Comparison of ENCODE assay signal across 23 cellular contexts in genomic region chr2:55842009-55842408, GRCh38.
DNase-seq lines count a peak whose midpoint lies in the region; ATAC-seq, FAIRE-seq and TF ChIP-seq lines count a peak whose summit lies in the region.
"Had no signal": no experiment of that assay in that cellular context is flagged by ENCODE, and none has a peak within 500 bp of the region (broad histone marks: within the 10 kb centered on the region; RNA-seq: fewer than 3 reads in every experiment).

No MANE protein-coding gene starts in this region.

- FAIRE-seq in H1 (lab: Jason Lieb, UNC) = no peak
- FAIRE-seq: H54, RCC 7860 had no signal

- H3K27me3 ChIP-seq in H1 (replicated peaks in 1 of 4; ENCODE audit: control insufficient read depth in 3 of 4, extremely low read depth in 1 of 4, insufficient read depth in 3 of 4, low read length in 3 of 4) (no peaks in the 10 kb centered on the region), mucosa of stomach (ENCODE audit: control insufficient read depth, insufficient read depth, low read length) (no peaks in the 10 kb centered on the region), right atrium auricular region (no peaks in the 10 kb centered on the region), tibial artery (no peaks in the 10 kb centered on the region)
- H3K27me3 ChIP-seq: cardiac muscle cell, foreskin keratinocyte, MG63, vagina had no signal

- H3K4me3 ChIP-seq in H1 (ENCODE audit: extremely low read depth in 1 of 4, insufficient read depth in 2 of 4, low read depth in 3 of 4, low read length in 4 of 4) = no peak overlapping the region
- peak overlapping the region; percentile 0 for H3K4me3 ChIP-seq in mucosa of stomach (ENCODE audit: low read length)
- H3K4me3 ChIP-seq in right atrium auricular region = no peak overlapping the region
- no peak overlapping the region for H3K4me3 ChIP-seq in tibial artery
- H3K4me3 ChIP-seq: cardiac muscle cell, MG63, vagina had no signal

- H3K27ac Mint-ChIP-seq in T-cell = no peak overlapping the region
- H3K27ac Mint-ChIP-seq: activated CD8-positive, alpha-beta T cell treated with anti-CD3 and anti-CD28 coated beads, Interleukin-2, amount 10 ng/mL, durations not matched to agents 7 days and 5 days; activated naive CD8-positive, alpha-beta T cell treated with anti-CD3 and anti-CD28 coated beads, Interleukin-2, amount 10 ng/mL, durations not matched to agents 7 days and 5 days; natural killer cell treated with Interleukin-12 subunit alpha and Interleukin-12 subunit beta and Interleukin-15 and Interleukin-18, amount 100 ng/mL, for 72 hours; stimulated activated naive CD8-positive, alpha-beta T cell treated with anti-CD3 and anti-CD28 coated beads, Interleukin-15, amount 100 ng/mL, for 72 hours had no signal

- H3K23me2 ChIP-seq in H1 (ENCODE audit: low read depth, low read length) = no peaks in the 10 kb centered on the region

- POLR2A ChIA-PET in H1 (lab: Charles Lee; ENCODE audit: partially characterized antibody) = no interaction called here
- POLR2A ChIA-PET in T-cell (lab: Charles Lee) = no interaction called here

- no peak overlapping the region for H4K5ac ChIP-seq in H1 (ENCODE audit: insufficient read length, low read depth, low read length)

- H3K4ac ChIP-seq in H1 (replicated peaks; ENCODE audit: insufficient read length, low read depth, low read length) = no peak overlapping the region

- no peak for TF ChIP-seq EP300 in H1 (IDR thresholded peaks at IDR 0.05; ENCODE audit: borderline replicate concordance in 1 of 2, low read depth in 2 of 2, low read length in 2 of 2)

- H2BK12ac ChIP-seq in H1 (ENCODE audit: low read depth, low read length) = no peak overlapping the region

- H2BK15ac ChIP-seq in H1 (ENCODE audit: low read length) = no peak overlapping the region

- CTCF ChIA-PET in H1 (lab: Charles Lee; ENCODE audit: partially characterized antibody) = no interaction called here
- CTCF ChIA-PET in T-cell (lab: Charles Lee) = no interaction called here

- no peaks in the 10 kb centered on the region for H3K4me1 Mint-ChIP-seq in T-cell
- H3K4me1 Mint-ChIP-seq: activated naive CD8-positive, alpha-beta T cell treated with anti-CD3 and anti-CD28 coated beads, Interleukin-2, amount 10 ng/mL, durations not matched to agents 7 days and 5 days; stimulated activated naive CD8-positive, alpha-beta T cell treated with anti-CD3 and anti-CD28 coated beads, Interleukin-15, amount 100 ng/mL, for 72 hours had no signal

- no peak overlapping the region for H3K23ac ChIP-seq in H1 (ENCODE audit: insufficient read length)

- no peak overlapping the region for H3K4me3 Mint-ChIP-seq in T-cell
- H3K4me3 Mint-ChIP-seq: activated CD8-positive, alpha-beta T cell treated with anti-CD3 and anti-CD28 coated beads, Interleukin-2, amount 10 ng/mL, durations not matched to agents 7 days and 5 days; activated naive CD8-positive, alpha-beta T cell treated with anti-CD3 and anti-CD28 coated beads, Interleukin-2, amount 10 ng/mL, durations not matched to agents 7 days and 5 days; natural killer cell treated with Interleukin-12 subunit alpha and Interleukin-12 subunit beta and Interleukin-15 and Interleukin-18, amount 100 ng/mL, for 72 hours; stimulated activated naive CD8-positive, alpha-beta T cell treated with anti-CD3 and anti-CD28 coated beads, Interleukin-15, amount 100 ng/mL, for 72 hours had no signal

- no peak overlapping the region for H4K91ac ChIP-seq in H1 (replicated peaks; ENCODE audit: insufficient read length, low read length)

- H3K36me3 Mint-ChIP-seq in T-cell = no peaks in the 10 kb centered on the region
- H3K36me3 Mint-ChIP-seq: activated naive CD8-positive, alpha-beta T cell treated with anti-CD3 and anti-CD28 coated beads, Interleukin-2, amount 10 ng/mL, durations not matched to agents 7 days and 5 days; natural killer cell treated with Interleukin-12 subunit alpha and Interleukin-12 subunit beta and Interleukin-15 and Interleukin-18, amount 100 ng/mL, for 72 hours had no signal

- peaks cover 0 to 3% (median 0%) of the 10 kb centered on the region in 3 donors for H3K9me3 Mint-ChIP-seq in T-cell
- H3K9me3 Mint-ChIP-seq: activated naive CD8-positive, alpha-beta T cell treated with anti-CD3 and anti-CD28 coated beads, Interleukin-2, amount 10 ng/mL, durations not matched to agents 7 days and 5 days; stimulated activated naive CD8-positive, alpha-beta T cell treated with anti-CD3 and anti-CD28 coated beads, Interleukin-15, amount 100 ng/mL, for 72 hours had no signal

- H3K79me1 ChIP-seq in H1 (ENCODE audit: low read depth, low read length) = no peaks in the 10 kb centered on the region

- H3K9me3 ChIP-seq in H1 (ENCODE audit: insufficient read depth in 2 of 2, low read depth in 1 of 2, low read length in 1 of 2) (no peaks in the 10 kb centered on the region), mucosa of stomach (ENCODE audit: control insufficient read depth, low read length) (no peaks in the 10 kb centered on the region), right atrium auricular region (no peaks in the 10 kb centered on the region), tibial artery (no peaks in the 10 kb centered on the region)
- H3K9me3 ChIP-seq: Caco-2, MG63, vagina had no signal

- no peak overlapping the region for H3K14ac ChIP-seq in H1 (ENCODE audit: insufficient read length)

- H3K4me2 ChIP-seq in H1 (ENCODE audit: insufficient read depth in 1 of 2, low read depth in 2 of 2, low read length in 2 of 2) = no peak overlapping the region

- H2BK120ac ChIP-seq in H1 (replicated peaks; ENCODE audit: low read depth, low read length) = no peak overlapping the region

- intact Hi-C loops in tibial artery (cut with DNase I; ENCODE audit: low total_unique reads) = no loop called here

- H3K4me1 ChIP-seq in H1 (replicated peaks in 1 of 4; ENCODE audit: control insufficient read depth in 3 of 4, insufficient read depth in 4 of 4, low read length in 3 of 4) (peaks cover 3 to 12% (median 9%) of the 10 kb centered on the region in 4 experiments), mucosa of stomach (ENCODE audit: control insufficient read depth, insufficient read depth, low read length) (peaks cover 56% of the 10 kb centered on the region), right atrium auricular region (peaks cover 0 to 10% of the 10 kb centered on the region in 2 donors), tibial artery (peaks cover 0 to 46% (median 3%) of the 10 kb centered on the region in 4 donors)

- no peak overlapping the region for H2AK5ac ChIP-seq in H1 (ENCODE audit: low read depth, low read length)

- H3K9ac ChIP-seq in H1 (replicated peaks in 1 of 4; ENCODE audit: extremely low read depth in 1 of 4, low read depth in 3 of 4, low read length in 3 of 4) = no peak overlapping the region
- no peak overlapping the region for H3K9ac ChIP-seq in mucosa of stomach (ENCODE audit: low read length)

- no peak overlapping the region for H2AFZ ChIP-seq in H1 (ENCODE audit: low read length)

- no peak for TF ChIP-seq POLR2A in H1 (IDR thresholded peaks at IDR 0.05; ENCODE audit: control extremely low read depth in 1 of 2, low read depth in 2 of 2, low read length in 2 of 2)

- ATAC-seq in HG02870 (IDR thresholded peaks at IDR 0.05; ENCODE audit: unreplicated experiment) (no peak), T-cell (replicated peaks in 1 of 4) (no peak)
- ATAC-seq: activated CD8-positive, alpha-beta T cell treated with anti-CD3 and anti-CD28 coated beads, Interleukin-2, amount 10 ng/mL, durations not matched to agents 7 days and 5 days; foreskin keratinocyte; natural killer cell treated with Interleukin-12 subunit alpha and Interleukin-12 subunit beta and Interleukin-15 and Interleukin-18, amount 100 ng/mL, for 72 hours; stimulated activated naive CD8-positive, alpha-beta T cell treated with anti-CD3 and anti-CD28 coated beads, Interleukin-15, amount 100 ng/mL, for 72 hours had no signal

- peak overlapping the region; percentile 24; the same call in 1 of the 2 replicates for H3K18ac ChIP-seq in H1 (ENCODE audit: extremely low read depth, low read length)

- no peaks in the 10 kb centered on the region for H3K79me2 ChIP-seq in H1 (ENCODE audit: control insufficient read depth in 1 of 2, insufficient read depth in 2 of 2, low read length in 2 of 2)

- H3K56ac ChIP-seq in H1 (replicated peaks; ENCODE audit: insufficient read length, low read depth, low read length) = no peak overlapping the region

- no peak overlapping the region for H4K8ac ChIP-seq in H1 (ENCODE audit: extremely low read depth, insufficient read depth, low read length)

- H3K27ac ChIP-seq in H1 (ENCODE audit: low read depth, low read length) = no peak overlapping the region
- H3K27ac ChIP-seq in right atrium auricular region = no peak overlapping the region
- H3K27ac ChIP-seq in tibial artery = no peak overlapping the region
- H3K27ac ChIP-seq: cardiac muscle cell, VCaP had no signal

- no peak for TF ChIP-seq RAD21 in H1 (IDR thresholded peaks at IDR 0.05 in 1 of 2, conservative IDR thresholded peaks at IDR 0.05 in 1 of 2; ENCODE audit: low read depth in 2 of 2, low read length in 2 of 2)

- 94% methylated on average over 2 of the region's 2 CpGs; no CpG with 5 or more reads in 1 of the 2 experiments for WGBS in H1 (ENCODE audit: extremely low coverage in 1 of 2, insufficient coverage in 1 of 2, insufficient read length in 1 of 2, insufficient replicate concordance in 2 of 2, low coverage in 1 of 2, low lambda C conversion rate in 2 of 2, missing lambda C conversion rate in 1 of 2), 2 experiments

- H3K27me3 Mint-ChIP-seq in T-cell = no peaks in the 10 kb centered on the region
- H3K27me3 Mint-ChIP-seq: activated naive CD8-positive, alpha-beta T cell treated with anti-CD3 and anti-CD28 coated beads, Interleukin-2, amount 10 ng/mL, durations not matched to agents 7 days and 5 days; natural killer cell treated with Interleukin-12 subunit alpha and Interleukin-12 subunit beta and Interleukin-15 and Interleukin-18, amount 100 ng/mL, for 72 hours; stimulated activated naive CD8-positive, alpha-beta T cell treated with anti-CD3 and anti-CD28 coated beads, Interleukin-15, amount 100 ng/mL, for 72 hours had no signal

- no peaks in the 10 kb centered on the region for H4K20me1 ChIP-seq in H1 (replicated peaks in 1 of 2; ENCODE audit: control insufficient read depth in 1 of 2, insufficient read depth in 2 of 2, low read length in 2 of 2)

- no peak overlapping the region for H2BK5ac ChIP-seq in H1 (ENCODE audit: low read depth, low read length)

- DNase-seq in DMS53 (lab: John Stamatoyannopoulos, UW) (peak; percentile 88), M059J (ENCODE audit: low read depth) (peak; percentile 86), H1 (ENCODE audit: low read depth in 1 of 2, low spot score in 2 of 2) (no peak), right atrium auricular region (ENCODE audit: low spot score) (no peak), tibial artery (no peak), T-cell (no peak)
- DNase-seq: activated CD8-positive, alpha-beta T cell treated with anti-CD3 and anti-CD28 coated beads, Interleukin-2, amount 10 ng/mL, durations not matched to agents 7 days and 5 days; activated naive CD8-positive, alpha-beta T cell treated with anti-CD3 and anti-CD28 coated beads, Interleukin-2, amount 10 ng/mL, durations not matched to agents 7 days and 5 days; effector CD4-positive, alpha-beta T cell; foreskin keratinocyte; MG63; NCI-H2081; NCI-H748 treated with DMSO at 0.1 percent for 48 hours; stimulated activated naive CD8-positive, alpha-beta T cell treated with anti-CD3 and anti-CD28 coated beads, Interleukin-15, amount 100 ng/mL, for 72 hours had no signal

- no peak for TF ChIP-seq CTCF in H1 (IDR thresholded peaks at IDR 0.05; ENCODE audit: control extremely low read depth in 1 of 3, insufficient read depth in 1 of 3, low read depth in 1 of 3, low read length in 3 of 3)
- TF ChIP-seq CTCF in right atrium auricular region (IDR thresholded peaks at IDR 0.05) = no peak
- TF ChIP-seq CTCF in tibial artery (IDR thresholded peaks at IDR 0.05) = no peak

- no peaks in the 10 kb centered on the region for H3K36me3 ChIP-seq in H1 (ENCODE audit: control insufficient read depth in 2 of 4, insufficient read depth in 4 of 4, low read length in 3 of 4)
- H3K36me3 ChIP-seq in mucosa of stomach (ENCODE audit: control insufficient read depth, insufficient read depth, low read length) = no peaks in the 10 kb centered on the region
- H3K36me3 ChIP-seq in right atrium auricular region = no peaks in the 10 kb centered on the region
- H3K36me3 ChIP-seq in tibial artery = no peaks in the 10 kb centered on the region
- H3K36me3 ChIP-seq: cardiac muscle cell, MG63, vagina had no signal

- no peak overlapping the region for H2BK20ac ChIP-seq in H1 (ENCODE audit: low read length)

Comparison
In these comparisons a context has a peak if more than half of its experiments do, and no peak if none do; other contexts are left out.
1. DNase-seq: peak in DMS53 (single experiment) and M059J (single experiment); none in H1 (0 of 2), right atrium auricular region (single experiment), tibial artery (0 of 2) and T-cell (0 of 34).